In genomic region chr19:50817941-50818858, GRCh38 we compare ENCODE assay signal across 8 cellular contexts. TPM values are rescaled to one million over a fixed set of nuclear protein-coding genes. Genes with fewer than 3 reads are reported as not detected.
DNase-seq lines count a peak whose midpoint lies in the region; ATAC-seq lines count a peak whose summit lies in the region.

No MANE protein-coding gene starts in this region.

- POLR2A ChIA-PET in T-cell (lab: Charles Lee), result no interaction called here

- no peaks in the 10 kb centered on the region; the same call in 1 of the 2 replicates for H3K36me3 ChIP-seq in ES-I3 (ENCODE audit: insufficient read depth, low read length)
- no peaks in the 10 kb centered on the region for H3K36me3 ChIP-seq in duodenal mucosa (ENCODE audit: control insufficient read depth in 1 of 2, insufficient read depth in 2 of 2, low read length in 2 of 2)

- peak overlapping the region; percentile 34 to 68 (median 57) for H3K4me3 Mint-ChIP-seq in T-cell
- peak overlapping the region; percentile 63 for H3K4me3 Mint-ChIP-seq in natural killer cell treated with Interleukin-12 subunit alpha and Interleukin-12 subunit beta and Interleukin-15 and Interleukin-18, amount 100 ng/mL, for 72 hours

- H3K27ac Mint-ChIP-seq in T-cell, result no peak overlapping the region
- no peak overlapping the region for H3K27ac Mint-ChIP-seq in natural killer cell treated with Interleukin-12 subunit alpha and Interleukin-12 subunit beta and Interleukin-15 and Interleukin-18, amount 100 ng/mL, for 72 hours

- peaks cover 18% of the 10 kb centered on the region; the same call in 1 of the 2 replicates for H3K4me1 ChIP-seq in ES-I3 (ENCODE audit: insufficient read depth, low read length)
- peaks cover 18 to 45% of the 10 kb centered on the region in 2 donors for H3K4me1 ChIP-seq in duodenal mucosa (ENCODE audit: control insufficient read depth in 1 of 2, insufficient read depth in 2 of 2, low read length in 2 of 2)

- H3K9me3 ChIP-seq in ES-I3 (ENCODE audit: control insufficient read depth, insufficient read depth, low read length), result no peaks in the 10 kb centered on the region; the same call in 1 of the 2 replicates
- no peaks in the 10 kb centered on the region for H3K9me3 ChIP-seq in duodenal mucosa (ENCODE audit: control insufficient read depth in 1 of 2, low read length in 2 of 2)

- H3K27me3 Mint-ChIP-seq in T-cell, result peaks cover 77 to 85% of the 10 kb centered on the region in 2 donors
- H3K27me3 Mint-ChIP-seq in natural killer cell treated with Interleukin-12 subunit alpha and Interleukin-12 subunit beta and Interleukin-15 and Interleukin-18, amount 100 ng/mL, for 72 hours, result peaks cover 60 to 81% of the 10 kb centered on the region in 2 donors

- no peaks in the 10 kb centered on the region for H3K9me3 Mint-ChIP-seq in T-cell
- no peaks in the 10 kb centered on the region for H3K9me3 Mint-ChIP-seq in natural killer cell treated with Interleukin-12 subunit alpha and Interleukin-12 subunit beta and Interleukin-15 and Interleukin-18, amount 100 ng/mL, for 72 hours

- H3K36me3 Mint-ChIP-seq in T-cell, result no peaks in the 10 kb centered on the region
- no peaks in the 10 kb centered on the region for H3K36me3 Mint-ChIP-seq in natural killer cell treated with Interleukin-12 subunit alpha and Interleukin-12 subunit beta and Interleukin-15 and Interleukin-18, amount 100 ng/mL, for 72 hours

- CTCF ChIA-PET in T-cell (lab: Charles Lee), result no interaction called here

- DNase-seq in T-cell (peak in 5 of 34 experiments; percentile 12 to 25 (median 18)), medulla oblongata (ENCODE audit: extremely low spot score) (no peak), NCI-H524 (lab: John Stamatoyannopoulos, UW) (no peak)
- DNase-seq in natural killer cell treated with Interleukin-12 subunit alpha and Interleukin-12 subunit beta and Interleukin-15 and Interleukin-18, amount 100 ng/mL, for 72 hours (ENCODE audit: low spot score), result no peak

- peak overlapping the region; percentile 57 to 64 for H3K4me3 ChIP-seq in duodenal mucosa (ENCODE audit: low read depth in 1 of 2, low read length in 2 of 2)

- H3K9ac ChIP-seq in ES-I3 (ENCODE audit: low read depth, low read length) (peak overlapping the region; percentile 67), duodenal mucosa (ENCODE audit: low read depth in 1 of 2, low read length in 2 of 2) (no peak overlapping the region)

- peak; percentile 46 for ATAC-seq in GM19438 (IDR thresholded peaks at IDR 0.05; ENCODE audit: low read depth, unreplicated experiment)
- peak; percentile 52 for ATAC-seq in HG03439 (IDR thresholded peaks at IDR 0.05; ENCODE audit: unreplicated experiment)
- ATAC-seq in T-cell (replicated peaks in 1 of 4), result peak; percentile 44 to 67 (median 60)
- peak; percentile 50 to 83 for ATAC-seq in natural killer cell treated with Interleukin-12 subunit alpha and Interleukin-12 subunit beta and Interleukin-15 and Interleukin-18, amount 100 ng/mL, for 72 hours

- no peak overlapping the region for H3K27ac ChIP-seq in duodenal mucosa (ENCODE audit: low read depth, low read length)

- peaks cover 21 to 33% (median 27%) of the 10 kb centered on the region in 3 donors for H3K4me1 Mint-ChIP-seq in T-cell
- peaks cover 10 to 11% of the 10 kb centered on the region in 2 donors for H3K4me1 Mint-ChIP-seq in natural killer cell treated with Interleukin-12 subunit alpha and Interleukin-12 subunit beta and Interleukin-15 and Interleukin-18, amount 100 ng/mL, for 72 hours (ENCODE audit: low read depth in 2 of 2)

- peaks cover 22 to 27% of the 10 kb centered on the region in 2 donors for H3K27me3 ChIP-seq in duodenal mucosa (ENCODE audit: control insufficient read depth in 1 of 2, insufficient read depth in 2 of 2, low read length in 2 of 2)

RNA-seq across cellular contexts. Expression of gene KLK1, which starts 5.4 kb away (rescaled TPM):
- total RNA-seq in T-cell, result under 1 TPM in 3 of 5 donors, not detected in 2; 0.59 to 0.96 (median 0.60) TPM
- not detected for total RNA-seq in natural killer cell treated with Interleukin-12 subunit alpha and Interleukin-12 subunit beta and Interleukin-15 and Interleukin-18, amount 100 ng/mL, for 72 hours

RNA-seq across cellular contexts. Expression of gene KLK15, which starts 15.2 kb away (rescaled TPM):
- not detected for total RNA-seq in T-cell
- total RNA-seq in natural killer cell treated with Interleukin-12 subunit alpha and Interleukin-12 subunit beta and Interleukin-15 and Interleukin-18, amount 100 ng/mL, for 72 hours, result not detected

RNA-seq across cellular contexts. Expression of gene ACP4, which starts 28.0 kb away (rescaled TPM):
- not detected for total RNA-seq in T-cell
- total RNA-seq in natural killer cell treated with Interleukin-12 subunit alpha and Interleukin-12 subunit beta and Interleukin-15 and Interleukin-18, amount 100 ng/mL, for 72 hours, result not detected

RNA-seq across cellular contexts. Expression of gene KLK3, which starts 36.5 kb away (rescaled TPM):
- total RNA-seq in T-cell, result not detected
- total RNA-seq in natural killer cell treated with Interleukin-12 subunit alpha and Interleukin-12 subunit beta and Interleukin-15 and Interleukin-18, amount 100 ng/mL, for 72 hours, result not detected

RNA-seq across cellular contexts. Expression of gene GPR32, which starts 47.9 kb away (rescaled TPM):
- not detected for total RNA-seq in T-cell
- not detected for total RNA-seq in natural killer cell treated with Interleukin-12 subunit alpha and Interleukin-12 subunit beta and Interleukin-15 and Interleukin-18, amount 100 ng/mL, for 72 hours
